7 cellular contexts compared by ENCODE assay signal in genomic region chr13:51583875-51584730, GRCh38. TPM values are rescaled to one million over a fixed set of nuclear protein-coding genes. Genes with fewer than 3 reads are reported as not detected.
A peak's percentile ranks its signal among the peaks of the same experiment; 100 is the strongest.
DNase-seq lines count a peak whose midpoint lies in the region; ATAC-seq, FAIRE-seq and TF ChIP-seq lines count a peak whose summit lies in the region.

Gene WDFY2 (plus strand): TSS chr13:51584462. CDS start chr13:51584688, 226 bp downstream.

- H3K27me3 ChIP-seq in hepatocyte = no peaks in the 10 kb centered on the region

- no peaks in the 10 kb centered on the region for H3K9me2 ChIP-seq in hepatocyte (replicated peaks; ENCODE audit: insufficient read depth)

- H3K9me3 ChIP-seq in hepatocyte (ENCODE audit: low read depth) = no peaks in the 10 kb centered on the region

- peak within 1 kb of the TSS; percentile 90 for H3K27ac ChIP-seq in hepatocyte

- peak within 1 kb of the TSS; percentile 79 for H2AFZ ChIP-seq in hepatocyte

- ATAC-seq in HG02981 (IDR thresholded peaks at IDR 0.05; ENCODE audit: unreplicated experiment) = peak; percentile 73

- no peaks in the 10 kb centered on the region for H4K20me1 ChIP-seq in hepatocyte (ENCODE audit: insufficient read depth, poor library complexity, severe bottlenecking)

- under 1% methylated on average over 62 of the region's 81 CpGs for WGBS in hepatocyte (ENCODE audit: low lambda C conversion rate, missing lambda C conversion rate)

- DNase-seq in GM18507 (ENCODE audit: extremely low spot score, insufficient read length, low read depth) (peak; percentile 89), NCI-H2029 treated with DMSO at 0.1 percent for 48 hours (lab: John Stamatoyannopoulos, UW) (peak; percentile 94), T-helper 9 cell (peak; percentile 99), astrocyte of the hippocampus (ENCODE audit: low read depth, low spot score) (peak; percentile 100), hepatocyte (ENCODE audit: low spot score) (peak; percentile 100), renal cortical epithelial cell (ENCODE audit: low read depth) (peak; percentile 99)

- H3K4me2 ChIP-seq in hepatocyte = peak within 1 kb of the TSS; percentile 86

- peak; percentile 100 for FAIRE-seq in GM18507 (lab: Jason Lieb, UNC)

- TF ChIP-seq CTCF in hepatocyte (IDR thresholded peaks at IDR 0.05; ENCODE audit: poor library complexity) = peak; percentile 6

- H3K79me2 ChIP-seq in hepatocyte = peaks cover 40% of the 10 kb centered on the region

- H3K4me1 ChIP-seq in hepatocyte (ENCODE audit: insufficient read depth) = peaks cover 4% of the 10 kb centered on the region

- peak within 1 kb of the TSS; percentile 70 for H3K4me3 ChIP-seq in hepatocyte

- no peaks in the 10 kb centered on the region for H3K36me3 ChIP-seq in hepatocyte (replicated peaks; ENCODE audit: insufficient read depth, low read depth)

RNA-seq across cellular contexts. Expression of gene WDFY2, which starts in this region (rescaled TPM):
- total RNA-seq in hepatocyte (8.8 and 9.1 TPM in 2 replicates), renal cortical epithelial cell (3.1 and 9.1 TPM in 2 replicates)
- polyA plus RNA-seq in hepatocyte = 9.0 and 17.9 TPM in 2 replicates

Comparison
In these comparisons a context has a peak if more than half of its experiments do, and no peak if none do; other contexts are left out.
1. Peak in every context shown above with its lines: DNase-seq, ATAC-seq, H3K4me3 ChIP-seq and H3K27ac ChIP-seq.